Comparison of ENCODE assay signal across 25 cellular contexts in the genomic region with DNA sequence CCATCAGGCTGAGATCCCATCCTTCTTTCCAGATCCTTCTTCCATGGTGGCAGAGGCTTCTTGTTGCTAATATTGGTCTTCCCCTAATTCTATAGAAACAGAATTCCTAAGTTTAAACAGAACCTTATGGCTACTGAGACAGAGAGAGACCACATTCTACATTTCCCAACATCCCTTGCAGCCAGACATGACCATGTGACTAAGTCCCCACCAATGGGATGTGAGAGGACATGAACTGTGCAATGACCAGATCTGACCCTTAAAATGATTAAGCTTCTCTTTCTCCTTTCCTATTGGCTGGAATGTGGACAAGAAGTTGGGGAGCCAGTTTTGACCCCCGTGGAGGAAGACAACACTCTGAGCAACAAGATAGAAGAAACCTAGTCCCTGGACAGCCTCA.
"Had no signal": no experiment of that assay in that cellular context is flagged by ENCODE, and none has a peak within 500 bp of the region (broad histone marks: within the 10 kb centered on the region; RNA-seq: fewer than 3 reads in every experiment).

No MANE protein-coding gene starts in this region.

- DNase-seq: activated CD4-positive, alpha-beta T cell treated with anti-CD3 and anti-CD28 coated beads for 4 hours; activated CD4-positive, alpha-beta T cell treated with anti-CD3 and anti-CD28 coated beads, Interleukin-2, amount 50 U/mL, for 48 hours; activated CD8-positive, alpha-beta memory T cell treated with anti-CD3 and anti-CD28 coated beads for 24 hours; activated CD8-positive, alpha-beta memory T cell treated with anti-CD3 and anti-CD28 coated beads, Interleukin-2, amount 50 U/mL, for 4 hours; activated gamma-delta T cell; activated naive CD4-positive, alpha-beta T cell treated with anti-CD3 and anti-CD28 coated beads, Interleukin-2, amount 10 ng/mL, durations not matched to agents 7 days and 5 days; activated naive CD8-positive, alpha-beta T cell treated with anti-CD3 and anti-CD28 coated beads, Interleukin-2, amount 10 ng/mL, durations not matched to agents 7 days and 5 days; activated T-cell treated with anti-CD3 and anti-CD28 coated beads, Interleukin-2, amount 50 U/mL, for 1 hour; amniotic stem cell; effector memory CD8-positive, alpha-beta T cell; erythroblast; left colon; naive B cell; pancreas; retina; sigmoid colon; small intestine; stimulated activated CD4-positive, alpha-beta T cell treated with anti-CD3 and anti-CD28 coated beads, Interleukin-4, amount 100 ng/mL, for 24 hours; stimulated activated naive CD8-positive, alpha-beta T cell treated with anti-CD3 and anti-CD28 coated beads, Interleukin-15, amount 100 ng/mL, for 72 hours; T-helper 9 cell had no signal

- ATAC-seq: effector memory CD8-positive, alpha-beta T cell; left colon; pancreas; stimulated activated effector memory CD8-positive, alpha-beta T cell treated with anti-CD3 and anti-CD28 coated beads, Interleukin-12 subunit alpha, Interleukin-12 subunit beta, amount 100 ng/mL, for 72 hours; stimulated activated naive CD8-positive, alpha-beta T cell treated with anti-CD3 and anti-CD28 coated beads, Interleukin-15, amount 100 ng/mL, for 72 hours had no signal

- H3K27ac ChIP-seq: prostate gland, sigmoid colon, tibial nerve, VCaP had no signal

- H3K4me3 ChIP-seq: coronary artery, pancreas, prostate gland, sigmoid colon, tibial nerve had no signal

- H3K27me3 ChIP-seq: pancreas, sigmoid colon, tibial nerve had no signal

- H3K9me3 ChIP-seq: pancreas, prostate gland, sigmoid colon, tibial nerve had no signal

- H3K36me3 ChIP-seq: pancreas, prostate gland, sigmoid colon, tibial nerve had no signal

- H3K4me1 ChIP-seq: prostate gland had no signal
